ENCODE assay signal across 2 cellular contexts in the genomic region with DNA sequence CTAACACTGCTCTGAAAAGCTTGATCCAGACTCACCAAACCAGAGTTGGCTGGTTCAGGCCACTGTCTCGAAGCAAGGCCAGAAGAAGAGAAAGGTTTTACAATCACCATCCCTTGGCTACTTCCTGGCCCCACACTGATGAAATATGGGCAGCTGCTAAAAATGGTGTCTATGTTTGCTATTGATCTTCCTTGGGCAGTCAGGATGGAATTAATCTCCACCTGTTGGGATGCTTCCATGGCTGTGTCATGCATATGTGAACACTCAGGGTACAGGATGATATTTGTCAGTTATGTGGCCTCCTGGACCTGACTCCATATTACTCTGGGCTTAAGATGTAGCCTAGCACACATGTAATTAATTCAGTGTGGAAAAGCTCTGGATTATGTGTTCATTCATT.
TF ChIP-seq lines count a peak whose summit lies in the region.

No MANE protein-coding gene starts in this region.

TF ChIP-seq in SK-N-SH treated with all-trans-retinoic acid at 6 μM for 48 hours, 23 proteins besides CTCF, POLR2A, EP300 and RAD21 (continued from another document):
- TF ChIP-seq, protein P1, sequence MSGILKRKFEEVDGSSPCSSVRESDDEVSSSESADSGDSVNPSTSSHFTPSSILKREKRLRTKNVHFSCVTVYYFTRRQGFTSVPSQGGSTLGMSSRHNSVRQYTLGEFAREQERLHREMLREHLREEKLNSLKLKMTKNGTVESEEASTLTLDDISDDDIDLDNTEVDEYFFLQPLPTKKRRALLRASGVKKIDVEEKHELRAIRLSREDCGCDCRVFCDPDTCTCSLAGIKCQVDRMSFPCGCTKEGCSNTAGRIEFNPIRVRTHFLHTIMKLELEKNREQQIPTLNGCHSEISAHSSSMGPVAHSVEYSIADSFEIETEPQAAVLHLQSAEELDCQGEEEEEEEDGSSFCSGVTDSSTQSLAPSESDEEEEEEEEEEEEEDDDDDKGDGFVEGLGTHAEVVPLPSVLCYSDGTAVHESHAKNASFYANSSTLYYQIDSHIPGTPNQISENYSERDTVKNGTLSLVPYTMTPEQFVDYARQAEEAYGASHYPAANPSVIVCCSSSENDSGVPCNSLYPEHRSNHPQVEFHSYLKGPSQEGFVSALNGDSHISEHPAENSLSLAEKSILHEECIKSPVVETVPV (CRISPR knock-in tag; IDR thresholded peaks at IDR 0.05): no peak
- TF ChIP-seq ZFP3 (CRISPR knock-in tag; IDR thresholded peaks at IDR 0.05) (no peak), ZNF70 (CRISPR knock-in tag; IDR thresholded peaks at IDR 0.05) (no peak), TCF4 (CRISPR knock-in tag; IDR thresholded peaks at IDR 0.05; ENCODE audit: borderline replicate concordance) (no peak), ZFP30 (CRISPR knock-in tag; IDR thresholded peaks at IDR 0.05) (no peak), ZC3H10 (CRISPR knock-in tag; IDR thresholded peaks at IDR 0.05) (no peak), ESRRG (CRISPR knock-in tag; IDR thresholded peaks at IDR 0.05) (no peak), SNAI2 (CRISPR knock-in tag; IDR thresholded peaks at IDR 0.05) (no peak)
- TF ChIP-seq, protein P2, sequence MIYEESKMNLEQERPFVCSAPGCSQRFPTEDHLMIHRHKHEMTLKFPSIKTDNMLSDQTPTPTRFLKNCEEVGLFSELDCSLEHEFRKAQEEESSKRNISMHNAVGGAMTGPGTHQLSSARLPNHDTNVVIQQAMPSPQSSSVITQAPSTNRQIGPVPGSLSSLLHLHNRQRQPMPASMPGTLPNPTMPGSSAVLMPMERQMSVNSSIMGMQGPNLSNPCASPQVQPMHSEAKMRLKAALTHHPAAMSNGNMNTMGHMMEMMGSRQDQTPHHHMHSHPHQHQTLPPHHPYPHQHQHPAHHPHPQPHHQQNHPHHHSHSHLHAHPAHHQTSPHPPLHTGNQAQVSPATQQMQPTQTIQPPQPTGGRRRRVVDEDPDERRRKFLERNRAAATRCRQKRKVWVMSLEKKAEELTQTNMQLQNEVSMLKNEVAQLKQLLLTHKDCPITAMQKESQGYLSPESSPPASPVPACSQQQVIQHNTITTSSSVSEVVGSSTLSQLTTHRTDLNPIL (CRISPR knock-in tag; IDR thresholded peaks at IDR 0.05; ENCODE audit: low read depth): no peak
- TF ChIP-seq, protein P3, sequence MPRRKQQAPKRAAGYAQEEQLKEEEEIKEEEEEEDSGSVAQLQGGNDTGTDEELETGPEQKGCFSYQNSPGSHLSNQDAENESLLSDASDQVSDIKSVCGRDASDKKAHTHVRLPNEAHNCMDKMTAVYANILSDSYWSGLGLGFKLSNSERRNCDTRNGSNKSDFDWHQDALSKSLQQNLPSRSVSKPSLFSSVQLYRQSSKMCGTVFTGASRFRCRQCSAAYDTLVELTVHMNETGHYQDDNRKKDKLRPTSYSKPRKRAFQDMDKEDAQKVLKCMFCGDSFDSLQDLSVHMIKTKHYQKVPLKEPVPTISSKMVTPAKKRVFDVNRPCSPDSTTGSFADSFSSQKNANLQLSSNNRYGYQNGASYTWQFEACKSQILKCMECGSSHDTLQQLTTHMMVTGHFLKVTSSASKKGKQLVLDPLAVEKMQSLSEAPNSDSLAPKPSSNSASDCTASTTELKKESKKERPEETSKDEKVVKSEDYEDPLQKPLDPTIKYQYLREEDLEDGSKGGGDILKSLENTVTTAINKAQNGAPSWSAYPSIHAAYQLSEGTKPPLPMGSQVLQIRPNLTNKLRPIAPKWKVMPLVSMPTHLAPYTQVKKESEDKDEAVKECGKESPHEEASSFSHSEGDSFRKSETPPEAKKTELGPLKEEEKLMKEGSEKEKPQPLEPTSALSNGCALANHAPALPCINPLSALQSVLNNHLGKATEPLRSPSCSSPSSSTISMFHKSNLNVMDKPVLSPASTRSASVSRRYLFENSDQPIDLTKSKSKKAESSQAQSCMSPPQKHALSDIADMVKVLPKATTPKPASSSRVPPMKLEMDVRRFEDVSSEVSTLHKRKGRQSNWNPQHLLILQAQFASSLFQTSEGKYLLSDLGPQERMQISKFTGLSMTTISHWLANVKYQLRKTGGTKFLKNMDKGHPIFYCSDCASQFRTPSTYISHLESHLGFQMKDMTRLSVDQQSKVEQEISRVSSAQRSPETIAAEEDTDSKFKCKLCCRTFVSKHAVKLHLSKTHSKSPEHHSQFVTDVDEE (CRISPR knock-in tag; IDR thresholded peaks at IDR 0.05): no peak

TF ChIP-seq in SK-N-SH, 30 proteins besides CTCF, POLR2A, EP300 and RAD21 (continued from another document):
- TF ChIP-seq, protein P4, sequence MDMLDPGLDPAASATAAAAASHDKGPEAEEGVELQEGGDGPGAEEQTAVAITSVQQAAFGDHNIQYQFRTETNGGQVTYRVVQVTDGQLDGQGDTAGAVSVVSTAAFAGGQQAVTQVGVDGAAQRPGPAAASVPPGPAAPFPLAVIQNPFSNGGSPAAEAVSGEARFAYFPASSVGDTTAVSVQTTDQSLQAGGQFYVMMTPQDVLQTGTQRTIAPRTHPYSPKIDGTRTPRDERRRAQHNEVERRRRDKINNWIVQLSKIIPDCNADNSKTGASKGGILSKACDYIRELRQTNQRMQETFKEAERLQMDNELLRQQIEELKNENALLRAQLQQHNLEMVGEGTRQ (IDR thresholded peaks at IDR 0.05; ENCODE audit: borderline replicate concordance, low read depth, low read length): no peak
- TF ChIP-seq, protein P5, sequence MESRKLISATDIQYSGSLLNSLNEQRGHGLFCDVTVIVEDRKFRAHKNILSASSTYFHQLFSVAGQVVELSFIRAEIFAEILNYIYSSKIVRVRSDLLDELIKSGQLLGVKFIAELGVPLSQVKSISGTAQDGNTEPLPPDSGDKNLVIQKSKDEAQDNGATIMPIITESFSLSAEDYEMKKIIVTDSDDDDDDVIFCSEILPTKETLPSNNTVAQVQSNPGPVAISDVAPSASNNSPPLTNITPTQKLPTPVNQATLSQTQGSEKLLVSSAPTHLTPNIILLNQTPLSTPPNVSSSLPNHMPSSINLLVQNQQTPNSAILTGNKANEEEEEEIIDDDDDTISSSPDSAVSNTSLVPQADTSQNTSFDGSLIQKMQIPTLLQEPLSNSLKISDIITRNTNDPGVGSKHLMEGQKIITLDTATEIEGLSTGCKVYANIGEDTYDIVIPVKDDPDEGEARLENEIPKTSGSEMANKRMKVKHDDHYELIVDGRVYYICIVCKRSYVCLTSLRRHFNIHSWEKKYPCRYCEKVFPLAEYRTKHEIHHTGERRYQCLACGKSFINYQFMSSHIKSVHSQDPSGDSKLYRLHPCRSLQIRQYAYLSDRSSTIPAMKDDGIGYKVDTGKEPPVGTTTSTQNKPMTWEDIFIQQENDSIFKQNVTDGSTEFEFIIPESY (IDR thresholded peaks at IDR 0.05; ENCODE audit: borderline replicate concordance, low read depth): no peak
- TF ChIP-seq GABPA (IDR thresholded peaks at IDR 0.05; ENCODE audit: low read depth): no peak
- TF ChIP-seq FOXJ3 (CRISPR knock-in tag; IDR thresholded peaks at IDR 0.05): no peak
- no peak for TF ChIP-seq ELF1 (IDR thresholded peaks at IDR 0.05)
- TF ChIP-seq, protein P6, sequence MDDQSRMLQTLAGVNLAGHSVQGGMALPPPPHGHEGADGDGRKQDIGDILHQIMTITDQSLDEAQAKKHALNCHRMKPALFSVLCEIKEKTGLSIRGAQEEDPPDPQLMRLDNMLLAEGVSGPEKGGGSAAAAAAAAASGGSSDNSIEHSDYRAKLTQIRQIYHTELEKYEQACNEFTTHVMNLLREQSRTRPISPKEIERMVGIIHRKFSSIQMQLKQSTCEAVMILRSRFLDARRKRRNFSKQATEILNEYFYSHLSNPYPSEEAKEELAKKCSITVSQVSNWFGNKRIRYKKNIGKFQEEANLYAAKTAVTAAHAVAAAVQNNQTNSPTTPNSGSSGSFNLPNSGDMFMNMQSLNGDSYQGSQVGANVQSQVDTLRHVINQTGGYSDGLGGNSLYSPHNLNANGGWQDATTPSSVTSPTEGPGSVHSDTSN (IDR thresholded peaks at IDR 0.05): no peak
- TF ChIP-seq FOXM1 (IDR thresholded peaks at IDR 0.05; ENCODE audit: low read depth): no peak
- no peak for TF ChIP-seq MXI1 (IDR thresholded peaks at IDR 0.05; ENCODE audit: low read depth, low read length)
- TF ChIP-seq GATA2 (CRISPR knock-in tag; IDR thresholded peaks at IDR 0.05): no peak
- TF ChIP-seq SMC3 (IDR thresholded peaks at IDR 0.05; ENCODE audit: low read depth, low read length): no peak
TF ChIP-seq in SK-N-SH: peak in this region for 0.
